Comparison of ENCODE assay signal across 8 cellular contexts in the genomic region with DNA sequence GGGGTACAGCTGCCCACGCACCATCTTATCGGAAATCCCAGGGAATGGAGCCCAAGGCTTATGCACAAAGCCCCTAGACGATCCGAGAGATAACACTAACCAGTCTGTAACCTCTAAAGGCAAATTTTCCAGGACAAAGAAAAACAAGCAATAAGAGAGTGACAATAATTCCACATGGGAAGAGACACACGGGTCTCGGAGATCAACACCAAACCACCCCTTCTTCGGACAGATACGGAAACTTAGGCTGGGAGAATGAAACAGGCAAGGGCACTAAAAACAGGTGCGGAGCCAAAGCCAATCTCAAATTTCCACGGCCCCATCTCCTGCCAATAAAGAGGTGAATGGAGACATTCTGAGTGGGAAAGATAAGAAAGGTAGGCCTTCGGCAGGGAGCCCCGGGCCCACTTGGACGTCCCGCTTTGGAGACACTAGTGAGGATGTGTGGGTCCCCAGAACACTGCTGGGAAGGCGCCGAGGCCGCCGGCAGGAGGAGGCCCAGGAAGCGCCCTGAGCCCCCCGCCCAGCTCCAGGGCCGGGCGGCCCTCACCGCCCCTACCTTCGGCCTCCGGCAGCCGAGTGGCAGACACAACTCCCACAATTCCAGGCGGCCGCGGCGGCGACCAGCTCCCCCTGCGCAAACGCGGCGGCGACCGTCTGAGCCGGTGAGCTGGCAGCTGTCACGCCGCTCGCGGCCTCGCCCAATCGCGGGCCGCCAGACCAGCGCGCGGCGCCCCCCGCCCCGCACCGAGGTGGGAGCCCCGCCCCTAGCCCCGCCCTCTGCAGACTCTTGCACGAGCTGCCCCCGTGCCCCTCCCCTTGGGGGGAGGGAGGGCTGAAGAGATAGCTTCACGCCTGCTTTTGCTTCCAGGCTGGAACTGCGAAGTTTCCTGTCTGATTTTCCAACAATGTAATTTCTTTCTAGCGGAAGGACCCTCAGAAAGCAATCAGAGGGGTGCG. TPM values are rescaled to one million over a fixed set of nuclear protein-coding genes. Genes with fewer than 3 reads are reported as not detected.
DNase-seq lines count a peak whose midpoint lies in the region; TF ChIP-seq lines count a peak whose summit lies in the region.

A gene (minus strand): TSS at position 659 of the 960 bp plus-strand sequence. CDS start 70,525 bp downstream, outside the sequence.

- H3K9me3 ChIP-seq in neuron (ENCODE audit: low read length) = no peaks in the 10 kb centered on the region

- H3K4me3 ChIP-seq in HFF-Myc (replicated peaks; ENCODE audit: low read depth, low read length) = peak within 1 kb of the TSS; percentile 64
- peak within 1 kb of the TSS; percentile 63 for H3K4me3 ChIP-seq in neuron (ENCODE audit: low read length)

- no peaks in the 10 kb centered on the region for H3K27me3 ChIP-seq in neuron (ENCODE audit: insufficient read depth, low read length)

- H3K4me1 ChIP-seq in neuron (ENCODE audit: insufficient read depth, low read length) = peaks cover 10% of the 10 kb centered on the region

- in situ Hi-C loops in SK-MEL-5 (cut with HindIII; ENCODE audit: low pct_unique_long_range_greater_than_20kb, low sequenced_read_pairs) = no loop called here

- peaks cover 5% of the 10 kb centered on the region for H3K36me3 ChIP-seq in neuron (ENCODE audit: insufficient read depth, low read length)

- peak within 1 kb of the TSS; percentile 73 for H2AFZ ChIP-seq in neuron (ENCODE audit: low read depth, low read length)

- DNase-seq in GM04503 (ENCODE audit: low read depth) (peak; percentile 56), HFF-Myc (ENCODE audit: extremely low read depth, low read depth) (peak; percentile 66), NAMALWA (ENCODE audit: low spot score) (peak; percentile 95), SK-MEL-5 (ENCODE audit: low read depth, low spot score) (peak; percentile 93), foreskin melanocyte (peak; percentile 89), stromal cell of bone marrow (ENCODE audit: low read depth) (peak; percentile 90)
- DNase-seq in activated naive CD4-positive, alpha-beta T cell treated with Interleukin-2 at 50 U/mL for 16 hours = peak; percentile 96

- no peak for TF ChIP-seq CTCF in HFF-Myc (IDR thresholded peaks at IDR 0.05; ENCODE audit: low read depth, low read length, missing control alignments)

RNA-seq across cellular contexts. Expression of the gene that starts here (rescaled TPM):
- 66.1 and 68.2 TPM in 2 replicates for total RNA-seq in SK-MEL-5 (2014; rRNA removed; shearing (Covaris generic))
- polyA plus RNA-seq in SK-MEL-5 (2015; cell fraction: cytosol; rRNA removed) = 68.0 and 72.9 TPM in 2 replicates
- 11.9 and 14.4 TPM in 2 replicates for polyA plus RNA-seq in SK-MEL-5 (2015; cell fraction: nucleus; rRNA removed)

Comparison
In these comparisons a context has a peak if more than half of its experiments do, and no peak if none do; other contexts are left out.
1. Peak in every context shown above with its lines: DNase-seq and H3K4me3 ChIP-seq.